ENCODE assay signal across 22 cellular contexts in the genomic region with DNA sequence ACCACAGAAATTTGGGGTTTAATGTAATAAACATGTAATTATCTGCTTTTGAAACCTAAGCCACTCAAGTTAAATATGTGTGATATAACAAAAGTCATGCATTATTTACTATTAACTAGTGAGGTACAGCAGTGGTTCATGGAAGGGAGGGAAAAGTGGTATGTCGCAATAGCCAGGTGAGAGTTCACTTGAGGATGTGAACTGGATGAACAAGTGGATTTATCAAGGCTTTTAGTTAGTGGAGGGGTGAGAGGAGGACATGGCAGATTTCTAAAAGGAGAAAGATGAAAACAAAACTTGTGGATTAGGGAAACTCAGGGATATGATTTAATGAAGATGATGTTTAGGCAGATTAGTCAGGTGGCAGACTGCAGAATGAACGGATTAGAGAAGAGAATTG.
"Had no signal": no experiment of that assay in that cellular context is flagged by ENCODE, and none has a peak within 500 bp of the region (broad histone marks: within the 10 kb centered on the region; RNA-seq: fewer than 3 reads in every experiment).

No MANE protein-coding gene starts in this region.

- H3K27ac Mint-ChIP-seq: activated naive CD4-positive, alpha-beta T cell treated with anti-CD3 and anti-CD28 coated beads, Interleukin-2, amount 50 U/mL, for 72 hours; brain; memory B cell; natural killer cell treated with Interleukin-12 subunit alpha and Interleukin-12 subunit beta and Interleukin-15 and Interleukin-18, amount 100 ng/mL, for 72 hours had no signal

- H3K36me3 ChIP-seq: esophagus squamous epithelium, gastrocnemius medialis, neutrophil, pancreas, upper lobe of left lung had no signal

- DNase-seq: activated CD4-positive, alpha-beta T cell treated with anti-CD3 and anti-CD28 coated beads for 1 hour; activated CD4-positive, alpha-beta T cell treated with anti-CD3 and anti-CD28 coated beads, Interleukin-2, amount 50 U/mL, for 1 hour; activated gamma-delta T cell treated with Interleukin-2 at 50 U/mL for 16 hours; activated T-cell treated with anti-CD3 and anti-CD28 coated beads, Interleukin-2, amount 50 U/mL, for 1 hour; aorta; central memory CD4-positive, alpha-beta T cell; esophagus squamous epithelium; gastrocnemius medialis; hypothalamus; pancreas; psoas muscle; right cardiac atrium; stimulated activated CD4-positive, alpha-beta T cell treated with anti-CD3 and anti-CD28 coated beads, Interleukin-4, amount 100 ng/mL, for 24 hours; stimulated activated naive CD4-positive, alpha-beta T cell treated with Interleukin-2 at 50 U/mL for 16 hours had no signal

- H3K27me3 ChIP-seq: esophagus squamous epithelium, gastrocnemius medialis, neutrophil, pancreas, upper lobe of left lung had no signal

- ATAC-seq: activated naive CD4-positive, alpha-beta T cell treated with anti-CD3 and anti-CD28 coated beads, Interleukin-2, amount 50 U/mL, for 72 hours; gastrocnemius medialis; natural killer cell treated with Interleukin-12 subunit alpha and Interleukin-12 subunit beta and Interleukin-15 and Interleukin-18, amount 100 ng/mL, for 72 hours; pancreas; psoas muscle; right cardiac atrium had no signal

- H3K4me1 Mint-ChIP-seq: memory B cell had no signal

- H3K9me3 Mint-ChIP-seq: activated naive CD4-positive, alpha-beta T cell treated with anti-CD3 and anti-CD28 coated beads, Interleukin-2, amount 50 U/mL, for 72 hours had no signal

- H3K27me3 Mint-ChIP-seq: brain had no signal

- H3K4me1 ChIP-seq: esophagus squamous epithelium, gastrocnemius medialis, pancreas, psoas muscle, upper lobe of left lung had no signal

- H3K27ac ChIP-seq: esophagus squamous epithelium, gastrocnemius medialis, neutrophil, pancreas, psoas muscle, upper lobe of left lung had no signal

- H3K4me3 Mint-ChIP-seq: brain; memory B cell; natural killer cell treated with Interleukin-12 subunit alpha and Interleukin-12 subunit beta and Interleukin-15 and Interleukin-18, amount 100 ng/mL, for 72 hours had no signal

- H3K9me3 ChIP-seq: esophagus squamous epithelium, gastrocnemius medialis, neutrophil, pancreas, psoas muscle, upper lobe of left lung had no signal

- H3K36me3 Mint-ChIP-seq: activated naive CD4-positive, alpha-beta T cell treated with anti-CD3 and anti-CD28 coated beads, Interleukin-2, amount 50 U/mL, for 72 hours; brain; memory B cell; natural killer cell treated with Interleukin-12 subunit alpha and Interleukin-12 subunit beta and Interleukin-15 and Interleukin-18, amount 100 ng/mL, for 72 hours had no signal

- H3K4me3 ChIP-seq: esophagus squamous epithelium, gastrocnemius medialis, pancreas, psoas muscle, upper lobe of left lung had no signal

- FAIRE-seq: islet of Langerhans, pancreas, TTC549 had no signal
